8 cellular contexts compared by ENCODE assay signal in genomic region chr3:169668957-169669681, GRCh38. TPM values are rescaled to one million over a fixed set of nuclear protein-coding genes. Genes with fewer than 3 reads are reported as not detected.
DNase-seq lines count a peak whose midpoint lies in the region; ATAC-seq, FAIRE-seq and TF ChIP-seq lines count a peak whose summit lies in the region.

No MANE protein-coding gene starts in this region.

- POLR2A ChIA-PET in AG04449 (lab: Yijun Ruan, JAX) (no interaction called here), H1 (lab: Charles Lee; ENCODE audit: partially characterized antibody) (interaction anchor here (1.3 to 1.6 kb wide), 3 partner anchors 8 to 522 kb away, joined by 3 to 5 read pairs (median 3); partner anchors contain the start of gene SEC62)

- no peak overlapping the region for H3K14ac ChIP-seq in H1 (ENCODE audit: insufficient read length)

- peaks cover 89% of the 10 kb centered on the region for H3K27me3 Mint-ChIP-seq in T-helper 2 cell treated with Interferon-gamma antibody and Interleukin-4, amounts not matched to agents 5 μg/mL and 100 μg/mL, for 36 hours (ENCODE audit: low read depth)
- peaks cover 40% of the 10 kb centered on the region for H3K27me3 Mint-ChIP-seq in memory B cell

- H3K9me3 Mint-ChIP-seq in T-helper 2 cell treated with Interferon-gamma antibody and Interleukin-4, amounts not matched to agents 5 μg/mL and 100 μg/mL, for 36 hours = peaks cover 3% of the 10 kb centered on the region
- peaks cover 18% of the 10 kb centered on the region for H3K9me3 Mint-ChIP-seq in memory B cell

- H3K4me1 ChIP-seq in H1 (replicated peaks in 1 of 4; ENCODE audit: control insufficient read depth in 3 of 4, insufficient read depth in 4 of 4, low read length in 3 of 4) (peaks cover 11 to 25% (median 22%) of the 10 kb centered on the region in 4 experiments), subcutaneous abdominal adipose tissue (ENCODE audit: control insufficient read depth in 5 of 5, insufficient read depth in 5 of 5, low read length in 5 of 5) (peaks cover 0 to 21% (median 15%) of the 10 kb centered on the region in 5 donors)

- H3K56ac ChIP-seq in H1 (replicated peaks; ENCODE audit: insufficient read length, low read depth, low read length) = no peak overlapping the region

- no peak overlapping the region for H3K4ac ChIP-seq in H1 (replicated peaks; ENCODE audit: insufficient read length, low read depth, low read length)

- H4K8ac ChIP-seq in H1 (ENCODE audit: extremely low read depth, insufficient read depth, low read length) = no peak overlapping the region

- peak in 1 of 2 experiments; percentile 65; a peak in 1 of 3 replicates for TF ChIP-seq EP300 in H1 (IDR thresholded peaks at IDR 0.05; ENCODE audit: borderline replicate concordance in 1 of 2, low read depth in 2 of 2, low read length in 2 of 2)

- H2BK12ac ChIP-seq in H1 (ENCODE audit: low read depth, low read length) = no peak overlapping the region

- ATAC-seq in HG02852 (IDR thresholded peaks at IDR 0.05; ENCODE audit: unreplicated experiment) (peak; percentile 90), memory B cell (ENCODE audit: low read depth) (peak; percentile 74)

- TF ChIP-seq RAD21 in H1 (IDR thresholded peaks at IDR 0.05 in 1 of 2, conservative IDR thresholded peaks at IDR 0.05 in 1 of 2; ENCODE audit: low read depth in 2 of 2, low read length in 2 of 2) = peak; percentile 94 to 98

- WGBS in H1 (ENCODE audit: extremely low coverage in 1 of 2, insufficient coverage in 1 of 2, insufficient read length in 1 of 2, insufficient replicate concordance in 2 of 2, low coverage in 1 of 2, low lambda C conversion rate in 2 of 2, missing lambda C conversion rate in 1 of 2), 2 experiments = 1% methylated on average over 43 of the region's 45 CpGs; no CpG with 5 or more reads in 1 of the 2 experiments

- H3K36me3 Mint-ChIP-seq in T-helper 2 cell treated with Interferon-gamma antibody and Interleukin-4, amounts not matched to agents 5 μg/mL and 100 μg/mL, for 36 hours (ENCODE audit: low read depth) = no peaks in the 10 kb centered on the region
- H3K36me3 Mint-ChIP-seq in memory B cell = peaks cover 9% of the 10 kb centered on the region

- no peak overlapping the region for H2AFZ ChIP-seq in H1 (ENCODE audit: low read length)

- H3K27ac ChIP-seq in H1 (ENCODE audit: low read depth, low read length) (no peak overlapping the region), subcutaneous abdominal adipose tissue (ENCODE audit: low read depth, low read length) (peak overlapping the region; percentile 23)

- peak overlapping the region; percentile 27 for H3K4me3 ChIP-seq in AG04449 (ENCODE audit: low read depth, low read length)
- H3K4me3 ChIP-seq in H1 (ENCODE audit: extremely low read depth in 1 of 4, insufficient read depth in 2 of 4, low read depth in 3 of 4, low read length in 4 of 4) = peak overlapping the region; percentile 42 to 69 (median 58); a peak in 7 of 8 replicates
- peak overlapping the region; percentile 52 to 71 (median 59) for H3K4me3 ChIP-seq in subcutaneous abdominal adipose tissue (ENCODE audit: low read depth in 1 of 5, low read length in 5 of 5)

- H3K23me2 ChIP-seq in H1 (ENCODE audit: low read depth, low read length) = peaks cover 7% of the 10 kb centered on the region; the same call in 1 of the 2 replicates

- H3K27me3 ChIP-seq in H1 (replicated peaks in 1 of 4; ENCODE audit: control insufficient read depth in 3 of 4, extremely low read depth in 1 of 4, insufficient read depth in 3 of 4, low read length in 3 of 4) (peaks cover 35 to 55% (median 50%) of the 10 kb centered on the region in 4 experiments), subcutaneous abdominal adipose tissue (ENCODE audit: control insufficient read depth in 5 of 5, insufficient read depth in 4 of 5, low read length in 5 of 5) (peaks cover 41 to 63% (median 46%) of the 10 kb centered on the region in 5 donors)

- H4K5ac ChIP-seq in H1 (ENCODE audit: insufficient read length, low read depth, low read length) = no peak overlapping the region

- H3K9me3 ChIP-seq in H1 (ENCODE audit: insufficient read depth in 2 of 2, low read depth in 1 of 2, low read length in 1 of 2) (0 out of 4 replicates have a peak, but pooled peaks cover 0 to 3% of the 10 kb centered on the region in 2 experiments), subcutaneous abdominal adipose tissue (ENCODE audit: control insufficient read depth in 5 of 5, low read length in 5 of 5) (peaks cover 2 to 15% (median 10%) of the 10 kb centered on the region in 5 donors)

- H3K9ac ChIP-seq in H1 (replicated peaks in 1 of 4; ENCODE audit: extremely low read depth in 1 of 4, low read depth in 3 of 4, low read length in 3 of 4) (no peak overlapping the region), subcutaneous abdominal adipose tissue (ENCODE audit: low read length in 5 of 5) (peak overlapping the region in 2 of 5 donors; percentile 16 to 41)

- H2AK5ac ChIP-seq in H1 (ENCODE audit: low read depth, low read length) = no peak overlapping the region

- peak; percentile 52 for FAIRE-seq in H1 (lab: Jason Lieb, UNC)

- H2BK120ac ChIP-seq in H1 (replicated peaks; ENCODE audit: low read depth, low read length) = no peak overlapping the region

- peaks cover 0 to 2% of the 10 kb centered on the region in 2 experiments for H4K20me1 ChIP-seq in H1 (replicated peaks in 1 of 2; ENCODE audit: control insufficient read depth in 1 of 2, insufficient read depth in 2 of 2, low read length in 2 of 2)

- no peak overlapping the region for H3K23ac ChIP-seq in H1 (ENCODE audit: insufficient read length)

- H3K4me2 ChIP-seq in H1 (ENCODE audit: insufficient read depth in 1 of 2, low read depth in 2 of 2, low read length in 2 of 2) = peak overlapping the region; percentile 97 to 100

- H2BK5ac ChIP-seq in H1 (ENCODE audit: low read depth, low read length) = no peak overlapping the region

- H3K4me3 Mint-ChIP-seq in T-helper 2 cell treated with Interferon-gamma antibody and Interleukin-4, amounts not matched to agents 5 μg/mL and 100 μg/mL, for 36 hours = peak overlapping the region; percentile 62
- peak overlapping the region; percentile 62 for H3K4me3 Mint-ChIP-seq in memory B cell

- no peak overlapping the region for H2BK15ac ChIP-seq in H1 (ENCODE audit: low read length)

- TF ChIP-seq CTCF in AG04449 (IDR thresholded peaks at IDR 0.05; ENCODE audit: insufficient read depth, low read length, missing control alignments) (peak; percentile 82), GM13977 (IDR thresholded peaks at IDR 0.05; ENCODE audit: extremely low read depth, insufficient read depth, missing control alignments) (peak; percentile 93), H1 (IDR thresholded peaks at IDR 0.05; ENCODE audit: control extremely low read depth in 1 of 3, insufficient read depth in 1 of 3, low read depth in 1 of 3, low read length in 3 of 3) (peak; percentile 76 to 88 (median 80))

- no peak overlapping the region for H3K27ac Mint-ChIP-seq in T-helper 2 cell treated with Interferon-gamma antibody and Interleukin-4, amounts not matched to agents 5 μg/mL and 100 μg/mL, for 36 hours
- H3K27ac Mint-ChIP-seq in memory B cell = no peak overlapping the region

- in situ Hi-C loops in GM13977 (cut with MboI; ENCODE audit: low pct_unique_long_range_greater_than_20kb, low sequenced_read_pairs, unreplicated experiment) = loop anchor here (10.0 kb wide), 1 partner anchor 534 kb away; no protein-coding TSS in a partner anchor

- no peak for TF ChIP-seq POLR2A in H1 (IDR thresholded peaks at IDR 0.05; ENCODE audit: control extremely low read depth in 1 of 2, low read depth in 2 of 2, low read length in 2 of 2)

- no peak overlapping the region for H2BK20ac ChIP-seq in H1 (ENCODE audit: low read length)

- H3K79me2 ChIP-seq in H1 (ENCODE audit: control insufficient read depth in 1 of 2, insufficient read depth in 2 of 2, low read length in 2 of 2) = no peaks in the 10 kb centered on the region

- H3K79me1 ChIP-seq in H1 (ENCODE audit: low read depth, low read length) = no peaks in the 10 kb centered on the region

- no peak overlapping the region for H3K18ac ChIP-seq in H1 (ENCODE audit: extremely low read depth, low read length)

- H3K36me3 ChIP-seq in H1 (ENCODE audit: control insufficient read depth in 2 of 4, insufficient read depth in 4 of 4, low read length in 3 of 4) = no peaks in the 10 kb centered on the region
- H3K36me3 ChIP-seq in subcutaneous abdominal adipose tissue (ENCODE audit: control insufficient read depth in 5 of 5, insufficient read depth in 5 of 5, low read length in 5 of 5) = no peaks in the 10 kb centered on the region

- H3K4me1 Mint-ChIP-seq in T-helper 2 cell treated with Interferon-gamma antibody and Interleukin-4, amounts not matched to agents 5 μg/mL and 100 μg/mL, for 36 hours (ENCODE audit: low read depth) = peaks cover 16% of the 10 kb centered on the region
- peaks cover 3% of the 10 kb centered on the region for H3K4me1 Mint-ChIP-seq in memory B cell

- CTCF ChIA-PET in AG04449 (lab: Yijun Ruan, JAX) (interaction anchor here (0.7 to 4.7 kb wide), 16 partner anchors 8 to 806 kb away, joined by 3 to 43 read pairs (median 5); no protein-coding TSS in a partner anchor), H1 (lab: Charles Lee; ENCODE audit: partially characterized antibody) (interaction anchor here (0.6 to 5.2 kb wide), 37 partner anchors 8 to 822 kb away, joined by 3 to 69 read pairs (median 3); no protein-coding TSS in a partner anchor)

- no peak overlapping the region for H4K91ac ChIP-seq in H1 (replicated peaks; ENCODE audit: insufficient read length, low read length)

- DNase-seq in AG04449 (ENCODE audit: low read depth, low spot score) (no peak), GM13977 (ENCODE audit: low spot score) (peak; percentile 83), NCI-H1092 treated with DMSO at 0.1 percent for 48 hours (lab: John Stamatoyannopoulos, UW) (peak; percentile 65), H1 (ENCODE audit: low read depth in 1 of 2, low spot score in 2 of 2) (peak in 1 of 2 experiments; percentile 87), memory B cell (ENCODE audit: low spot score in 2 of 2) (no peak)
- peak; percentile 43 for DNase-seq in T-helper 2 cell treated with Interferon-gamma antibody and Interleukin-4, amounts not matched to agents 5 μg/mL and 100 μg/mL, for 36 hours (ENCODE audit: low spot score)

TF ChIP-seq in H1, 55 proteins besides CTCF, POLR2A, EP300 and RAD21 (continues in another document):
- no peak for TF ChIP-seq NRF1 (IDR thresholded peaks at IDR 0.05; ENCODE audit: low read depth, low read length)
- TF ChIP-seq KDM5A (IDR thresholded peaks at IDR 0.05; ENCODE audit: low read length) = peak; percentile 30; the same call in 1 of the 2 replicates
- TF ChIP-seq BRCA1 (IDR thresholded peaks at IDR 0.05; ENCODE audit: low read depth, low read length) = no peak
- TF ChIP-seq PHF8 (conservative IDR thresholded peaks at IDR 0.05; ENCODE audit: low read depth, low read length) = no peak

RNA-seq across cellular contexts. Expression of gene MECOM, which starts 5.6 kb away (rescaled TPM):
- total RNA-seq in H1 (2021; fragmentation: NEBNext Ultra II Directional; extraction: Animal tissue kit (Norgen Biotek cat#: 25700)) = 0.69 and 0.78 TPM in 2 replicates
- polyA plus RNA-seq in H1 (2011; rRNA removed) = 0.03 and 0.11 TPM in 2 replicates
- polyA plus RNA-seq in H1 (2011; cell fraction: cytosol; rRNA removed) = 0.26 TPM
- 0.21 TPM for polyA plus RNA-seq in H1 (2011; cell fraction: nucleus; rRNA removed)
- 0.09 to 1.1 TPM (median 0.18 TPM) in 4 replicates for polyA plus RNA-seq in H1 (2012, experiment 1 of 2)
- polyA plus RNA-seq in H1 (2012, experiment 2 of 2) = not detected
- polyA plus RNA-seq in H1 (2013, experiment 1 of 2) = 0.18 TPM
- 0.11 TPM for polyA plus RNA-seq in H1 (2013, experiment 2 of 2)
- 0.07 and 1.1 TPM in 2 replicates for polyA minus RNA-seq in H1 (2011; rRNA and poly(A)+ RNA removed)
- polyA minus RNA-seq in H1 (2011; cell fraction: cytosol; rRNA and poly(A)+ RNA removed) = not detected
- 0.30 TPM for polyA minus RNA-seq in H1 (2011; cell fraction: nucleus; rRNA and poly(A)+ RNA removed)

Comparison
In these comparisons a context has a peak if more than half of its experiments do, and no peak if none do; other contexts are left out.
1. DNase-seq: peak in GM13977 (single experiment), NCI-H1092 treated with DMSO at 0.1 percent for 48 hours (single experiment) and T-helper 2 cell treated with Interferon-gamma antibody and Interleukin-4, amounts not matched to agents 5 μg/mL and 100 μg/mL, for 36 hours (single experiment); none in AG04449 (single experiment) and memory B cell (0 of 2).
2. Peak in every context shown above with its lines, with median percentiles within 50 percentile points of each other: H3K4me3 ChIP-seq and CTCF ChIP-seq.